36 cellular contexts compared by ENCODE assay signal in the genomic region with DNA sequence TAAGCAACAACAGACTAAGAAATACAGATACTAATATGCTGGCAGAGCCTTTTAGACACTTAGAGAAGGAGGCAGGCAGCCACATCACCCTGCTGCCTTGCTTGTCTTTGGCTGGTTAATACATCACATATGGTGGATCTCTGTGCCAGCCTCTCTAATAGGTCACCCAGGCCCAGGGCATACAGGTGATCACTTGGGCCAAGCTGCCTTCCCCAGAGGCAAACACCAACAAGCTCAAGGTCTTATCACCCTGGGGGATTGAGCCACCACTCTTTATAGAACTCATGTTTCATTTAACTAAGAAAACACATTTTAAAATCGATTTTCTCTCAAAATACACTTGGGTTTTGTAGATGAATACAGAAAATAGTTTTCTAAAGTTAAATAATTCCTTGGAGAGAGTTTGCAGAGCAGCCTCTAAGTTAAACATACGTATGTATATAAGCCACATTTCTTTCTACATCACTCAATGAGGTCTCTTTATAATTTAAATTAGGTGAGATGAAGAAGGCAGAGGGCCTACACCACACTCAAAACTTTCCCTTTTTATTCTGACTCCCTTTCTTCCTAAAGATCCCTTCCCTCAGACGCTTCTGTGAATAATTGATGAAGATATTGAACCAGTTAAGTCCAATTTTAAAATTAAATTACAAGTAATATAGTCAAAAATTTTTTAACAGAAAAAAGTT.
"Had no signal": no experiment of that assay in that cellular context is flagged by ENCODE, and none has a peak within 500 bp of the region (broad histone marks: within the 10 kb centered on the region; RNA-seq: fewer than 3 reads in every experiment).

No MANE protein-coding gene starts in this region.

- H3K4me1 Mint-ChIP-seq: activated CD4-positive, alpha-beta T cell treated with anti-CD3 and anti-CD28 coated beads for 36 hours; activated CD4-positive, alpha-beta T cell treated with anti-CD3 and anti-CD28 coated beads, Interleukin-2, amount 10 ng/mL, durations not matched to agents 24 days and 14 days; activated CD8-positive, alpha-beta memory T cell treated with anti-CD3 and anti-CD28 coated beads, Interleukin-2, amount 10 ng/mL, durations not matched to agents 7 days and 5 days; activated naive CD4-positive, alpha-beta T cell treated with anti-CD3 and anti-CD28 coated beads, Interleukin-2, amount 50 U/mL, for 24 hours; activated naive CD8-positive, alpha-beta T cell treated with anti-CD3 and anti-CD28 coated beads for 36 hours; activated naive CD8-positive, alpha-beta T cell treated with anti-CD3 and anti-CD28 coated beads, Interleukin-2, amount 50 U/mL, for 24 hours; T-helper 17 cell had no signal

- H3K9me3 ChIP-seq: adrenal gland, body of pancreas had no signal

- H3K36me3 Mint-ChIP-seq: activated CD4-positive, alpha-beta memory T cell treated with anti-CD3 and anti-CD28 coated beads for 36 hours; activated CD8-positive, alpha-beta memory T cell treated with anti-CD3 and anti-CD28 coated beads, Interleukin-2, amount 10 ng/mL, durations not matched to agents 7 days and 5 days; activated naive CD4-positive, alpha-beta T cell treated with anti-CD3 and anti-CD28 coated beads, Interleukin-2, amount 50 U/mL, for 24 hours; activated naive CD8-positive, alpha-beta T cell treated with anti-CD3 and anti-CD28 coated beads for 36 hours had no signal

- ATAC-seq: activated CD4-positive, alpha-beta T cell treated with anti-CD3 and anti-CD28 coated beads for 36 hours; activated CD8-positive, alpha-beta memory T cell treated with anti-CD3 and anti-CD28 coated beads, Interleukin-2, amount 10 ng/mL, durations not matched to agents 7 days and 5 days; activated CD8-positive, alpha-beta T cell treated with anti-CD3 and anti-CD28 coated beads, Interleukin-2, amount 10 ng/mL, durations not matched to agents 7 days and 5 days; activated naive CD8-positive, alpha-beta T cell treated with anti-CD3 and anti-CD28 coated beads, Interleukin-2, amount 50 U/mL, for 24 hours; body of pancreas; esophagus mucosa; T-helper 17 cell had no signal

- H3K27me3 Mint-ChIP-seq: activated CD4-positive, alpha-beta memory T cell treated with anti-CD3 and anti-CD28 coated beads for 36 hours; activated CD4-positive, alpha-beta T cell treated with anti-CD3 and anti-CD28 coated beads for 36 hours; activated CD4-positive, alpha-beta T cell treated with anti-CD3 and anti-CD28 coated beads, Interleukin-2, amount 10 ng/mL, durations not matched to agents 24 days and 14 days; activated CD8-positive, alpha-beta memory T cell treated with anti-CD3 and anti-CD28 coated beads, Interleukin-2, amount 10 ng/mL, durations not matched to agents 7 days and 5 days; activated naive CD4-positive, alpha-beta T cell treated with anti-CD3 and anti-CD28 coated beads, Interleukin-2, amount 50 U/mL, for 24 hours; activated naive CD8-positive, alpha-beta T cell treated with anti-CD3 and anti-CD28 coated beads for 36 hours; activated naive CD8-positive, alpha-beta T cell treated with anti-CD3 and anti-CD28 coated beads, Interleukin-2, amount 50 U/mL, for 24 hours; dendritic cell treated with granulocyte-macrophage colony-stimulating factor and Interleukin-4, amounts not matched to agents 40 ng/mL and 50 ng/mL, for 4 days; T-helper 17 cell had no signal

- H3K27me3 ChIP-seq: adrenal gland, body of pancreas, dorsolateral prefrontal cortex had no signal

- H3K4me3 Mint-ChIP-seq: activated CD4-positive, alpha-beta memory T cell treated with anti-CD3 and anti-CD28 coated beads for 36 hours; activated CD4-positive, alpha-beta T cell treated with anti-CD3 and anti-CD28 coated beads for 36 hours; activated CD4-positive, alpha-beta T cell treated with anti-CD3 and anti-CD28 coated beads, Interleukin-2, amount 10 ng/mL, durations not matched to agents 24 days and 14 days; activated CD8-positive, alpha-beta memory T cell treated with anti-CD3 and anti-CD28 coated beads, Interleukin-2, amount 10 ng/mL, durations not matched to agents 7 days and 5 days; activated CD8-positive, alpha-beta T cell treated with anti-CD3 and anti-CD28 coated beads, Interleukin-2, amount 10 ng/mL, durations not matched to agents 7 days and 5 days; activated naive CD4-positive, alpha-beta T cell treated with anti-CD3 and anti-CD28 coated beads for 36 hours; activated naive CD4-positive, alpha-beta T cell treated with anti-CD3 and anti-CD28 coated beads, Interleukin-2, amount 50 U/mL, for 24 hours; activated naive CD8-positive, alpha-beta T cell treated with anti-CD3 and anti-CD28 coated beads for 36 hours; activated naive CD8-positive, alpha-beta T cell treated with anti-CD3 and anti-CD28 coated beads, Interleukin-2, amount 50 U/mL, for 24 hours; activated T-helper 1 cell treated with anti-CD3 and anti-CD28 coated beads, Interleukin-12 subunit alpha, Interleukin-12 subunit beta, Interleukin-2, Interleukin-4 antibody, amounts not matched to agents 30 ng/mL and 10 ng/mL and 1 ng/mL, durations not matched to agents 14 hours and 24 hours and 36 hours; dendritic cell treated with granulocyte-macrophage colony-stimulating factor and Interleukin-4, amounts not matched to agents 40 ng/mL and 50 ng/mL, for 4 days; endodermal cell; T-helper 17 cell; T-helper 2 cell treated with Interferon-gamma antibody and Interleukin-4, amounts not matched to agents 5 μg/mL and 100 μg/mL, for 36 hours had no signal

- H3K9me3 Mint-ChIP-seq: activated CD4-positive, alpha-beta T cell treated with anti-CD3 and anti-CD28 coated beads, Interleukin-2, amount 10 ng/mL, durations not matched to agents 24 days and 14 days; activated naive CD4-positive, alpha-beta T cell treated with anti-CD3 and anti-CD28 coated beads, Interleukin-2, amount 50 U/mL, for 24 hours had no signal

- H3K27ac ChIP-seq: adrenal gland, body of pancreas, coronary artery, dorsolateral prefrontal cortex, WERI-Rb-1 had no signal

- H3K4me3 ChIP-seq: adrenal gland, body of pancreas, coronary artery, dorsolateral prefrontal cortex had no signal

- DNase-seq: activated CD4-positive, alpha-beta memory T cell treated with anti-CD3 and anti-CD28 coated beads for 36 hours; activated CD4-positive, alpha-beta T cell treated with anti-CD3 and anti-CD28 coated beads for 36 hours; activated CD4-positive, alpha-beta T cell treated with anti-CD3 and anti-CD28 coated beads, Interleukin-2, amount 10 ng/mL, durations not matched to agents 24 days and 14 days; activated CD4-positive, CD25-positive, alpha-beta regulatory T cell; activated CD4-positive, CD25-positive, alpha-beta regulatory T cell treated with anti-CD3 and anti-CD28 coated beads, Interleukin-2, amount 50 U/mL, for 72 hours; activated CD8-positive, alpha-beta memory T cell treated with anti-CD3 and anti-CD28 coated beads, Interleukin-2, amount 10 ng/mL, durations not matched to agents 7 days and 5 days; activated CD8-positive, alpha-beta memory T cell treated with anti-CD3 and anti-CD28 coated beads, Interleukin-2, amount 50 U/mL, for 4 hours; activated CD8-positive, alpha-beta T cell treated with anti-CD3 and anti-CD28 coated beads, Interleukin-2, amount 10 ng/mL, durations not matched to agents 7 days and 5 days; activated effector memory CD4-positive, alpha-beta T cell treated with anti-CD3 and anti-CD28 coated beads, Interleukin-2, amount 50 U/mL, for 16 hours; activated naive CD4-positive, alpha-beta T cell treated with anti-CD3 and anti-CD28 coated beads for 36 hours; activated naive CD8-positive, alpha-beta T cell treated with anti-CD3 and anti-CD28 coated beads for 36 hours; activated naive CD8-positive, alpha-beta T cell treated with anti-CD3 and anti-CD28 coated beads, Interleukin-2, amount 50 U/mL, for 24 hours; activated T-cell treated with anti-CD3 and anti-CD28 coated beads, Interleukin-2, amount 50 U/mL, for 1 hour; activated T-cell treated with anti-CD3 and anti-CD28 coated beads, Interleukin-2, amount 50 U/mL, for 48 hours; adrenal gland; amygdala; aorta; body of pancreas; caudate nucleus; cerebellar nuclear complex; dorsolateral prefrontal cortex; effector memory CD4-positive, alpha-beta T cell; endodermal cell; foreskin fibroblast; head of caudate nucleus; T-helper 1 cell; T-helper 17 cell; T1000; WERI-Rb-1 had no signal

- H3K4me1 ChIP-seq: adrenal gland, body of pancreas had no signal

- H3K27ac Mint-ChIP-seq: activated CD4-positive, alpha-beta memory T cell treated with anti-CD3 and anti-CD28 coated beads for 36 hours; activated CD4-positive, alpha-beta T cell treated with anti-CD3 and anti-CD28 coated beads for 36 hours; activated CD4-positive, alpha-beta T cell treated with anti-CD3 and anti-CD28 coated beads, Interleukin-2, amount 10 ng/mL, durations not matched to agents 24 days and 14 days; activated CD8-positive, alpha-beta memory T cell treated with anti-CD3 and anti-CD28 coated beads, Interleukin-2, amount 10 ng/mL, durations not matched to agents 7 days and 5 days; activated CD8-positive, alpha-beta T cell treated with anti-CD3 and anti-CD28 coated beads, Interleukin-2, amount 10 ng/mL, durations not matched to agents 7 days and 5 days; activated naive CD4-positive, alpha-beta T cell treated with anti-CD3 and anti-CD28 coated beads for 36 hours; activated naive CD4-positive, alpha-beta T cell treated with anti-CD3 and anti-CD28 coated beads, Interleukin-2, amount 50 U/mL, for 24 hours; activated naive CD8-positive, alpha-beta T cell treated with anti-CD3 and anti-CD28 coated beads for 36 hours; activated naive CD8-positive, alpha-beta T cell treated with anti-CD3 and anti-CD28 coated beads, Interleukin-2, amount 50 U/mL, for 24 hours; activated T-helper 1 cell treated with anti-CD3 and anti-CD28 coated beads, Interleukin-12 subunit alpha, Interleukin-12 subunit beta, Interleukin-2, Interleukin-4 antibody, amounts not matched to agents 30 ng/mL and 10 ng/mL and 1 ng/mL, durations not matched to agents 14 hours and 24 hours and 36 hours; activated T-helper 2 cell treated with anti-CD3 and anti-CD28 coated beads, Interferon-gamma antibody, Interleukin-2, Interleukin-4, amounts not matched to agents 10 μg/mL and 5 μg/mL and 100 μg/mL, durations not matched to agents 14 hours and 24 hours and 36 hours; dendritic cell treated with granulocyte-macrophage colony-stimulating factor and Interleukin-4, amounts not matched to agents 40 ng/mL and 50 ng/mL, for 4 days; endodermal cell; T-helper 17 cell; T-helper 2 cell treated with Interferon-gamma antibody and Interleukin-4, amounts not matched to agents 5 μg/mL and 100 μg/mL, for 36 hours had no signal

- H3K36me3 ChIP-seq: adrenal gland, WERI-Rb-1 had no signal
